ENCODE assay signal across 23 cellular contexts in genomic region chr9:37331871-37332270, GRCh38.
"Had no signal": no experiment of that assay in that cellular context is flagged by ENCODE, and none has a peak within 500 bp of the region (broad histone marks: within the 10 kb centered on the region; RNA-seq: fewer than 3 reads in every experiment).

No MANE protein-coding gene starts in this region.

- FAIRE-seq: keratinocyte had no signal

- H3K27ac Mint-ChIP-seq: activated naive CD4-positive, alpha-beta T cell treated with anti-CD3 and anti-CD28 coated beads for 36 hours; endodermal cell; memory B cell; nephron had no signal

- DNase-seq: activated CD4-positive, alpha-beta T cell treated with anti-CD3 and anti-CD28 coated beads, Interleukin-2, amount 50 U/mL, for 4 hours; activated CD8-positive, alpha-beta memory T cell treated with anti-CD3 and anti-CD28 coated beads for 24 hours; activated CD8-positive, alpha-beta memory T cell treated with anti-CD3 and anti-CD28 coated beads, Interleukin-2, amount 50 U/mL, for 4 hours; activated naive CD4-positive, alpha-beta T cell treated with anti-CD3 and anti-CD28 coated beads for 36 hours; activated T-cell treated with anti-CD3 and anti-CD28 coated beads, Interleukin-2, amount 50 U/mL, for 4 hours; cerebellar nuclear complex; endodermal cell; esophagus squamous epithelium; gastrocnemius medialis; heart left ventricle; left colon; pancreas; psoas muscle; spleen; stimulated activated CD4-positive, alpha-beta T cell treated with anti-CD3 and anti-CD28 coated beads, Interleukin-4, amount 100 ng/mL, for 1 hour; stimulated activated naive CD8-positive, alpha-beta T cell treated with anti-CD3 and anti-CD28 coated beads, Interleukin-15, Interleukin-2, amounts not matched to agents 100 U/mL and 50 U/mL, for 24 hours; upper lobe of right lung had no signal

- H3K4me3 ChIP-seq: coronary artery, esophagus squamous epithelium, gastrocnemius medialis, heart left ventricle, pancreas, psoas muscle, right atrium auricular region, spleen, upper lobe of right lung had no signal

- H3K27me3 ChIP-seq: esophagus squamous epithelium, gastrocnemius medialis, heart left ventricle, neutrophil, pancreas, right atrium auricular region, spleen, upper lobe of right lung had no signal

- H3K36me3 ChIP-seq: gastrocnemius medialis, neutrophil, pancreas, right atrium auricular region, spleen, upper lobe of right lung had no signal

- H3K4me3 Mint-ChIP-seq: activated naive CD4-positive, alpha-beta T cell treated with anti-CD3 and anti-CD28 coated beads for 36 hours; activated T-cell treated with anti-CD3 and anti-CD28 coated beads, Interleukin-2, amount 50 U/mL, for 4 hours; endodermal cell; memory B cell; nephron had no signal

- H3K4me1 Mint-ChIP-seq: endodermal cell, nephron had no signal

- H3K9me3 ChIP-seq: esophagus squamous epithelium, gastrocnemius medialis, heart left ventricle, neutrophil, pancreas, psoas muscle, right atrium auricular region, spleen, upper lobe of right lung had no signal

- ATAC-seq: activated T-cell treated with anti-CD3 and anti-CD28 coated beads, Interleukin-2, amount 50 U/mL, for 4 hours; gastrocnemius medialis; heart left ventricle; left colon; pancreas; psoas muscle; stimulated activated naive CD8-positive, alpha-beta T cell treated with anti-CD3 and anti-CD28 coated beads, Interleukin-15, Interleukin-2, amounts not matched to agents 100 U/mL and 50 U/mL, for 24 hours; upper lobe of right lung had no signal

- H3K4me1 ChIP-seq: esophagus squamous epithelium, gastrocnemius medialis, psoas muscle, right atrium auricular region, upper lobe of right lung had no signal

- H3K27ac ChIP-seq: coronary artery, esophagus squamous epithelium, gastrocnemius medialis, heart left ventricle, neutrophil, pancreas, psoas muscle, right atrium auricular region, upper lobe of right lung had no signal

- H3K27me3 Mint-ChIP-seq: memory B cell had no signal

- H3K9me3 Mint-ChIP-seq: activated naive CD4-positive, alpha-beta T cell treated with anti-CD3 and anti-CD28 coated beads for 36 hours; activated T-cell treated with anti-CD3 and anti-CD28 coated beads, Interleukin-2, amount 50 U/mL, for 4 hours; endodermal cell; memory B cell; nephron had no signal
